In genomic region chr9:100324594-100325200, GRCh38 we compare ENCODE assay signal across 8 cellular contexts. TPM values are rescaled to one million over a fixed set of nuclear protein-coding genes. Genes with fewer than 3 reads are reported as not detected.
A peak's percentile ranks its signal among the peaks of the same experiment; 100 is the strongest.
DNase-seq lines count a peak whose midpoint lies in the region; ATAC-seq and TF ChIP-seq lines count a peak whose summit lies in the region.

No MANE protein-coding gene starts in this region.

- no peak for TF ChIP-seq EP300 in tibial nerve (IDR thresholded peaks at IDR 0.05)

- peak; percentile 48 for DNase-seq in ACHN
- no peak for DNase-seq in GM13977 (ENCODE audit: low spot score)
- peak; percentile 76 for DNase-seq in RKO (ENCODE audit: low spot score)
- no peak for DNase-seq in foreskin keratinocyte
- no peak for DNase-seq in tibial nerve (ENCODE audit: low spot score in 2 of 2)
- no peak for DNase-seq in stimulated activated CD8-positive, alpha-beta memory T cell treated with anti-CD3 and anti-CD28 coated beads, Interleukin-4, amount 100 ng/mL, for 48 hours

- H3K4me3 ChIP-seq in tibial nerve: no peak overlapping the region

- in situ Hi-C loops in ACHN (cut with HindIII; ENCODE audit: low pct_ligation_motif_present, low pct_unique_long_range_greater_than_20kb, low sequenced_read_pairs) (no loop called here), GM13977 (cut with MboI; ENCODE audit: low pct_unique_long_range_greater_than_20kb, low sequenced_read_pairs, unreplicated experiment) (loop anchor here (25.0 kb wide), 3 partner anchors 263 to 1162 kb away; partner anchors contain the start of genes CAVIN4 and NR4A3)

- TF ChIP-seq CTCF in GM13977 (IDR thresholded peaks at IDR 0.05; ENCODE audit: extremely low read depth, insufficient read depth, missing control alignments) (peak; percentile 45), foreskin keratinocyte (conservative IDR thresholded peaks at IDR 0.05) (peak; percentile 64), tibial nerve (IDR thresholded peaks at IDR 0.05) (peak in 4 of 5 experiments; percentile 32 to 59 (median 36))

- H3K4me1 ChIP-seq in foreskin keratinocyte: no peaks in the 10 kb centered on the region
- H3K4me1 ChIP-seq in tibial nerve: peaks cover 0 to 3% (median 0%) of the 10 kb centered on the region in 4 donors

- no peaks in the 10 kb centered on the region for H3K27me3 ChIP-seq in foreskin keratinocyte
- no peaks in the 10 kb centered on the region for H3K27me3 ChIP-seq in tibial nerve

- peaks cover 3 to 35% (median 4%) of the 10 kb centered on the region in 3 donors for H3K36me3 ChIP-seq in tibial nerve

- H3K27ac ChIP-seq in foreskin keratinocyte: no peak overlapping the region
- no peak overlapping the region for H3K27ac ChIP-seq in tibial nerve

- ATAC-seq in foreskin keratinocyte: no peak
- no peak for ATAC-seq in GM19397 (IDR thresholded peaks at IDR 0.05; ENCODE audit: unreplicated experiment)
- no peak for ATAC-seq in HG03442 (IDR thresholded peaks at IDR 0.05; ENCODE audit: unreplicated experiment)

- WGBS in tibial nerve, 2 donors: 49 to 54% methylated on average over 4 of the region's 4 CpGs

- TF ChIP-seq POLR2A in tibial nerve (IDR thresholded peaks at IDR 0.05): no peak

- no peaks in the 10 kb centered on the region for H3K9me3 ChIP-seq in tibial nerve

RNA-seq across cellular contexts. Expression of gene TEX10, which starts 28.0 kb away (rescaled TPM):
- 39.4 and 40.0 TPM in 2 replicates for total RNA-seq in foreskin keratinocyte
- 20.9 and 23.3 TPM in 2 replicates for polyA plus RNA-seq in foreskin keratinocyte
- total RNA-seq in tibial nerve: 10 to 100 TPM; 11.8 to 16.7 (median 14.8) TPM

Comparison
In these comparisons a context has a peak if more than half of its experiments do, and no peak if none do; other contexts are left out.
1. DNase-seq: peak in ACHN (single experiment) and RKO (single experiment); none in GM13977 (single experiment), foreskin keratinocyte (0 of 2), tibial nerve (0 of 2) and stimulated activated CD8-positive, alpha-beta memory T cell treated with anti-CD3 and anti-CD28 coated beads, Interleukin-4, amount 100 ng/mL, for 48 hours (single experiment).
2. Peak in every context shown above with its lines, with median percentiles within 50 percentile points of each other: CTCF ChIP-seq.